ENCODE assay signal across 11 cellular contexts in genomic region chr1:161580879-161581537, GRCh38. TPM values are rescaled to one million over a fixed set of nuclear protein-coding genes. Genes with fewer than 3 reads are reported as not detected.
DNase-seq lines count a peak whose midpoint lies in the region; ATAC-seq, FAIRE-seq and TF ChIP-seq lines count a peak whose summit lies in the region.
"Not testable (repeated sequence)": the region's sequence is repeated elsewhere in the genome, so short reads cannot be mapped to it uniquely, and the experiment has no call there.
"Had no signal": no experiment of that assay in that cellular context is flagged by ENCODE, and none has a peak within 500 bp of the region (broad histone marks: within the 10 kb centered on the region; RNA-seq: fewer than 3 reads in every experiment).

No MANE protein-coding gene starts in this region.

- not testable (repeated sequence) for H3K9me3 ChIP-seq in GM12878 (replicated peaks; ENCODE audit: control insufficient read depth, insufficient read depth, low read length)

- H3K27me3 Mint-ChIP-seq in naive B cell = not testable (repeated sequence)

- not testable (repeated sequence) for H3K27ac Mint-ChIP-seq in naive B cell

- H3K36me3 ChIP-seq in GM12878 (ENCODE audit: control insufficient read depth in 2 of 2, insufficient read depth in 2 of 2, low read length in 1 of 2) = not testable (repeated sequence)

- not testable (repeated sequence) for H3K9ac ChIP-seq in GM12878 (ENCODE audit: control insufficient read depth, insufficient read depth, low read length)

- intact Hi-C loops in GM12878 (cut with micrococcal nuclease; ENCODE audit: unreplicated experiment) = not testable (repeated sequence)

- FAIRE-seq in GM12878 (lab: Jason Lieb, UNC) = peak; percentile 38

- H3K4me1 ChIP-seq in GM12878 (ENCODE audit: control insufficient read depth, insufficient read depth, low read length) = not testable (repeated sequence)

- SMC1A ChIA-PET in GM12878 (lab: Charles Lee; ENCODE audit: uncharacterized antibody, unreplicated experiment) = not testable (repeated sequence)

- no CpG with 5 or more reads among the region's 4 CpGs for WGBS in GM12878 (ENCODE audit: insufficient coverage, insufficient replicate concordance, low lambda C conversion rate, missing lambda C conversion rate)

- RAD21 ChIA-PET in GM12878 (lab: Charles Lee; ENCODE audit: unreplicated experiment) = not testable (repeated sequence)

- not testable (repeated sequence) for TF ChIP-seq EP300 in GM12878 (IDR thresholded peaks at IDR 0.05; ENCODE audit: borderline replicate concordance in 1 of 2, control insufficient read depth in 1 of 2, low read depth in 2 of 2, low read length in 2 of 2)

- H3K9me3 Mint-ChIP-seq in naive B cell = not testable (repeated sequence)

- ATAC-seq in GM18508 (IDR thresholded peaks at IDR 0.05; ENCODE audit: insufficient read depth, unreplicated experiment) = peak; percentile 44
- peak; percentile 63 for ATAC-seq in GM19328 (IDR thresholded peaks at IDR 0.05; ENCODE audit: unreplicated experiment)
- ATAC-seq in GM21423 (IDR thresholded peaks at IDR 0.05; ENCODE audit: unreplicated experiment) = peak; percentile 58
- ATAC-seq in HG02610 (IDR thresholded peaks at IDR 0.05; ENCODE audit: unreplicated experiment) = peak; percentile 68
- peak; percentile 58 for ATAC-seq in HG03025 (IDR thresholded peaks at IDR 0.05; ENCODE audit: low FRiP score, unreplicated experiment)
- ATAC-seq in HG03342 (IDR thresholded peaks at IDR 0.05; ENCODE audit: unreplicated experiment) = peak; percentile 61
- ATAC-seq in GM12878 = peak; percentile 88
- ATAC-seq in naive B cell (ENCODE audit: low read depth in 2 of 2) = peak; percentile 82

- BruUV-seq in GM12878 (replicated peaks; lab: Mats Ljungman, UMichigan) = not testable (repeated sequence)

- not testable (repeated sequence) for H3K4me3 ChIP-seq in GM12878

- not testable (repeated sequence) for H3K79me2 ChIP-seq in GM12878 (ENCODE audit: control insufficient read depth, insufficient read depth, low read length)

- POLR2A ChIA-PET in GM12878 (lab: Charles Lee) = not testable (repeated sequence)

- not testable (repeated sequence) for H3K4me2 ChIP-seq in GM12878 (ENCODE audit: control insufficient read depth, insufficient read depth)

- not testable (repeated sequence) for H4K20me1 ChIP-seq in GM12878 (ENCODE audit: control insufficient read depth, insufficient read depth)

- TF ChIP-seq POLR2A in GM12878 (IDR thresholded peaks at IDR 0.05; ENCODE audit: low read depth, low read length) = not testable (repeated sequence)

- H3K27me3 ChIP-seq in GM12878 (replicated peaks in 1 of 2; ENCODE audit: control insufficient read depth in 2 of 2, insufficient read depth in 2 of 2, low read length in 1 of 2) = not testable (repeated sequence)

- not testable (repeated sequence) for H3K4me1 Mint-ChIP-seq in naive B cell

- not testable (repeated sequence) for DNase-seq in GM12878 (ENCODE audit: low read depth, low spot score); naive B cell

- H3K36me3 Mint-ChIP-seq in naive B cell = not testable (repeated sequence)

- H3K27ac ChIP-seq in GM12878 (ENCODE audit: control insufficient read depth, insufficient read depth) = not testable (repeated sequence)

- in situ Hi-C loops in GM12878 (cut with MboI) = not testable (repeated sequence)

- CTCF ChIA-PET in GM12878 (lab: Yijun Ruan, JAX) = not testable (repeated sequence)

- H3K4me3 Mint-ChIP-seq in naive B cell = not testable (repeated sequence)

- H2AFZ ChIP-seq in GM12878 (ENCODE audit: control insufficient read depth, low read depth, low read length) = not testable (repeated sequence)

- TF ChIP-seq RAD21 in GM12878 (IDR thresholded peaks at IDR 0.05; ENCODE audit: insufficient read depth, low read depth, low read length) = not testable (repeated sequence)

- not testable (repeated sequence) for TF ChIP-seq CTCF in GM12878 (IDR thresholded peaks at IDR 0.05 in 2 of 3, conservative IDR thresholded peaks at IDR 0.05 in 1 of 3; ENCODE audit: control insufficient read depth in 2 of 3, extremely low read depth in 1 of 3, insufficient read depth in 1 of 3, low read depth in 3 of 3, low read length in 3 of 3)

RNA-seq across cellular contexts. Expression of gene FCGR3A, which starts 31.4 kb away (rescaled TPM):
- not detected in 2 replicates for total RNA-seq in GM12878 (2013; cell fraction: nucleolus; rRNA removed)
- total RNA-seq in GM12878 (2014; rRNA removed) (0.05 TPM in 1 of 2 replicates, not detected in the other), GM12878 (2014; rRNA removed; fragmentation: Illumina TruSeq; extraction: Trizol) (not detected in 2 replicates), GM12878 (2021) (0.10 TPM in 1 of 2 replicates, not detected in the other)
- polyA plus RNA-seq in GM12878 (2011; ENCODE audit: low read depth) = not detected
- polyA plus RNA-seq in GM12878 (2011; rRNA removed) (not detected in 2 replicates), GM12878 (2014; fragmentation: Illumina TruSeq; extraction: Trizol) (not detected in 2 replicates), GM12878 (2014; fragmentation: Nextera tagmentation; extraction: Ambion mirVana) (not detected), GM12878 (2014; rRNA removed) (not detected in 2 replicates), GM12878 (2016; fragmentation: Nextera tagmentation; extraction: Ambion mirVana) (under 1 TPM in 1 of 2 experiments, not detected in 1; 0.09 TPM), naive B cell (ENCODE audit: low read depth in 6 of 6) (1 to 10 TPM in 4 of 6 donors, under 1 TPM in 2; 0.33 to 3.1 (median 1.3) TPM)
- polyA plus RNA-seq in GM12878 (2011; cell fraction: cytosol; rRNA removed) = not detected in 2 replicates
- polyA plus RNA-seq in GM12878 (2011; cell fraction: nucleus; rRNA removed) = 0.06 TPM in 1 of 2 replicates, not detected in the other
- polyA plus RNA-seq in GM12878 (2012) = not detected in 2 replicates
- polyA minus RNA-seq in GM12878 (2011; rRNA and poly(A)+ RNA removed) = 0.10 TPM in 1 of 2 replicates, not detected in the other
- polyA minus RNA-seq in GM12878 (2011; cell fraction: cytosol; rRNA and poly(A)+ RNA removed) = not detected in 2 replicates
- not detected in 2 replicates for polyA minus RNA-seq in GM12878 (2011; cell fraction: nucleus; rRNA and poly(A)+ RNA removed)
- total RNA-seq: mammary epithelial cell, myocyte had no signal
- polyA plus RNA-seq: mammary epithelial cell had no signal

RNA-seq across cellular contexts. Expression of gene FCGR3B, which starts 50.0 kb away (rescaled TPM):
- total RNA-seq in GM12878 (2013; cell fraction: nucleolus; rRNA removed) = not detected in 2 replicates
- total RNA-seq in GM12878 (2014; rRNA removed) (not detected in 2 replicates), GM12878 (2014; rRNA removed; fragmentation: Illumina TruSeq; extraction: Trizol) (not detected in 2 replicates), GM12878 (2021) (not detected in 2 replicates)
- not detected for polyA plus RNA-seq in GM12878 (2011; ENCODE audit: low read depth)
- polyA plus RNA-seq in GM12878 (2011; rRNA removed) (not detected in 2 replicates), GM12878 (2014; fragmentation: Illumina TruSeq; extraction: Trizol) (not detected in 2 replicates), GM12878 (2014; fragmentation: Nextera tagmentation; extraction: Ambion mirVana) (not detected), GM12878 (2014; rRNA removed) (not detected in 2 replicates), GM12878 (2016; fragmentation: Nextera tagmentation; extraction: Ambion mirVana) (not detected), naive B cell (ENCODE audit: low read depth in 6 of 6) (1 to 10 TPM in 3 of 6 donors, under 1 TPM in 1, not detected in 2; 0.27 to 9.4 (median 1.1) TPM)
- not detected in 2 replicates for polyA plus RNA-seq in GM12878 (2011; cell fraction: cytosol; rRNA removed)
- not detected in 2 replicates for polyA plus RNA-seq in GM12878 (2011; cell fraction: nucleus; rRNA removed)
- not detected in 2 replicates for polyA plus RNA-seq in GM12878 (2012)
- polyA minus RNA-seq in GM12878 (2011; rRNA and poly(A)+ RNA removed) = not detected in 2 replicates
- polyA minus RNA-seq in GM12878 (2011; cell fraction: cytosol; rRNA and poly(A)+ RNA removed) = not detected in 2 replicates
- not detected in 2 replicates for polyA minus RNA-seq in GM12878 (2011; cell fraction: nucleus; rRNA and poly(A)+ RNA removed)
- total RNA-seq: activated CD4-positive, alpha-beta memory T cell treated with anti-CD3 and anti-CD28 coated beads, Interleukin-2, amount 10 ng/mL, durations not matched to agents 7 days and 5 days; mammary epithelial cell; myocyte had no signal
- polyA plus RNA-seq: mammary epithelial cell had no signal

RNA-seq across cellular contexts. Expression of gene HSPA6, which starts 56.7 kb away (rescaled TPM):
- total RNA-seq in GM12878 (2013; cell fraction: nucleolus; rRNA removed) = 16.8 and 21.0 TPM in 2 replicates
- total RNA-seq in GM12878 (2014; rRNA removed) = 0.65 and 0.96 TPM in 2 replicates
- total RNA-seq in GM12878 (2014; rRNA removed; fragmentation: Illumina TruSeq; extraction: Trizol) = 0.18 and 0.36 TPM in 2 replicates
- total RNA-seq in GM12878 (2021) = 1.6 and 1.8 TPM in 2 replicates
- 0.81 TPM for polyA plus RNA-seq in GM12878 (2011; ENCODE audit: low read depth)
- 0.06 and 0.18 TPM in 2 replicates for polyA plus RNA-seq in GM12878 (2011; rRNA removed)
- 0.42 and 0.64 TPM in 2 replicates for polyA plus RNA-seq in GM12878 (2011; cell fraction: cytosol; rRNA removed)
- 2.0 and 4.2 TPM in 2 replicates for polyA plus RNA-seq in GM12878 (2011; cell fraction: nucleus; rRNA removed)
- polyA plus RNA-seq in GM12878 (2012) = 1.1 and 1.4 TPM in 2 replicates
- polyA plus RNA-seq in GM12878 (2014; fragmentation: Illumina TruSeq; extraction: Trizol) = 0.12 and 0.16 TPM in 2 replicates
- polyA plus RNA-seq in GM12878 (2014; fragmentation: Nextera tagmentation; extraction: Ambion mirVana) = under 1 TPM; 0.05 to 0.09 TPM
- 1.2 and 1.5 TPM in 2 replicates for polyA plus RNA-seq in GM12878 (2014; rRNA removed)
- polyA plus RNA-seq in GM12878 (2016; fragmentation: Nextera tagmentation; extraction: Ambion mirVana) = 1 to 10 TPM; 8.5 to 8.8 TPM
- polyA minus RNA-seq in GM12878 (2011; rRNA and poly(A)+ RNA removed) = 0.15 and 0.41 TPM in 2 replicates
- 0.94 TPM in 1 of 2 replicates, not detected in the other for polyA minus RNA-seq in GM12878 (2011; cell fraction: cytosol; rRNA and poly(A)+ RNA removed)
- polyA minus RNA-seq in GM12878 (2011; cell fraction: nucleus; rRNA and poly(A)+ RNA removed) = 1.1 and 5.1 TPM in 2 replicates
- polyA plus RNA-seq in naive B cell (ENCODE audit: low read depth in 6 of 6) = under 1 TPM in 2 of 6 donors, not detected in 4; 0.12 to 0.13 TPM
- total RNA-seq: myocyte had no signal
